Comparison of ENCODE assay signal across 1 cellular context in the genomic region with DNA sequence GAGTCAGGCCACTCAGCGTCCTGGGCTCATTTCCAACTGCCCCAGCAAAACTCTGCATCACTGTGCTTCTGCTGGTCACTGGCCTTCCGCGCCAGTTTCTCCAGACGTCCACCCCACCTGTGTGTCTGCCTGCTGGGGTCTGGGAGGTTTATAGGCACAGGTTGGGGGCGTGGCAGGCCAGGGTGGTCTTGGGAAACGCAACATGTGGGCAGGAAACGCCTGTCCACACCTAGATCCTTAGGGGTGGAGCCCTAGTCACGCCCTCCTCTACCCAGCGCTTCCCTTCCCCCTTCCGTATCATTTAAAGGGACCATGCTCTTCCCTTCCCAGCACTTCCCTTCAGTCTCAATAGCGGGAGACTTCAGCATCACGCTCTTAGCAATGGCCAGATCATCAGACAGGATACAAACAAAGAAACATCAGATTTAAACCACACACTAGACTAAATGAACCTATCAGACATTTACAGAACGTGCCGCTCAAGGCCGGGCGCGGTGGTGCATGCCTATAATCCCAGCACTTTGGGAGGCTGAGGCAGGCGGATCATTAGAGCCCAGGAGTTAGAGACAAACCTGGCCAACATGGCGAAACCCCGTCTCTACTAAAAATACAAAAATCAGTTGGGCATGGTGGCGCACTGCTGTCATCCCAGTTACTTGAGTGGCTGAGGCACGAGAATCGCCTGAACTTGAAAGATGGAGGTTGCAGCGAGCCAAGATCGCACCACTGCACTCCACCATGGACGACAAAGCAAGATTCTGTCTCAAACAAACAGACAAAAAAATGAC.
TF ChIP-seq lines count a peak whose summit lies in the region.

No MANE protein-coding gene starts in this region.

TF ChIP-seq in A549, 52 proteins besides CTCF, POLR2A, EP300 and RAD21 (continued from another document):
- peak in 1 of 2 experiments; percentile 47; a peak in 1 of 5 replicates for TF ChIP-seq JUN (IDR thresholded peaks at IDR 0.05)
